10 cellular contexts compared by ENCODE assay signal in the genomic region with DNA sequence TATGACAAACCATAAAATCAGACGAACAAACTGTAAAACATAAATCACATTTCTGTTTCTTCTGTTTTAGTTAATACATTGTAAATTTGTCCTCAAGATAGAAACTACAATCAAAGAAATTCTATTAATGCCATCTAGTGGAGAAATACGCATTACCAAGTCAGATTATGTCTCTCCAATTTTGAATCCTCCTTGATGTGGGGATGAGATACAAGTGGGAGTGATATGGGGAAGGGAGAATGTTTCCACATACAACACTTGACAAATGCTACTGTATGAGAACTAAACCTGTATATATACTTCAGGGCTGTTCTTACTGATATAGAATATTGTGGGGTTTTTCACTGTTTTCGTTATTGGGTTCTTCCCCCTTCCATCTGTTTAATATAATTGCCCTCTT. TPM values are rescaled to one million over a fixed set of nuclear protein-coding genes. Genes with fewer than 3 reads are reported as not detected.
DNase-seq lines count a peak whose midpoint lies in the region; ATAC-seq, FAIRE-seq and TF ChIP-seq lines count a peak whose summit lies in the region.
"Had no signal": no experiment of that assay in that cellular context is flagged by ENCODE, and none has a peak within 500 bp of the region (broad histone marks: within the 10 kb centered on the region; RNA-seq: fewer than 3 reads in every experiment).

No MANE protein-coding gene starts in this region.

- no peaks in the 10 kb centered on the region for H3K36me3 ChIP-seq in bronchial epithelial cell (ENCODE audit: control insufficient read depth, insufficient read depth, low read length)
- no peaks in the 10 kb centered on the region for H3K36me3 ChIP-seq in osteoblast (ENCODE audit: insufficient read depth, low read length)
- H3K36me3 ChIP-seq: BLaER1 treated with 17β-estradiol and CSF1 and Interleukin-3, amounts not matched to agents 10 nM and 100 nM had no signal

- H3K79me2 ChIP-seq in osteoblast (ENCODE audit: insufficient read depth, low read length), result no peaks in the 10 kb centered on the region

- ATAC-seq in GM19324 (IDR thresholded peaks at IDR 0.05; ENCODE audit: low FRiP score, unreplicated experiment), result no peak

- no peaks in the 10 kb centered on the region for H4K20me1 ChIP-seq in osteoblast (ENCODE audit: insufficient read depth, low read length)
- H4K20me1 ChIP-seq: BLaER1 treated with 17β-estradiol and CSF1 and Interleukin-3, amounts not matched to agents 10 nM and 100 nM had no signal

- H3K4me2 ChIP-seq in osteoblast (ENCODE audit: insufficient read depth, low read length), result no peak overlapping the region

- DNase-seq in NCI-H1092 treated with DMSO at 0.1 percent for 48 hours (lab: John Stamatoyannopoulos, UW) (peak; percentile 41), NCI-H1092 (lab: John Stamatoyannopoulos, UW) (no peak), NCI-H1694 treated with DMSO at 0.1 percent for 48 hours (lab: John Stamatoyannopoulos, UW) (peak; percentile 72), bronchial epithelial cell (ENCODE audit: low read depth) (peak; percentile 46), osteoblast (ENCODE audit: insufficient read length, low spot score, missing footprints) (peak; percentile 68), NK-92 (lab: John Stamatoyannopoulos, UW; ENCODE audit: unreplicated experiment) (no peak)
- DNase-seq in stimulated activated CD8-positive, alpha-beta memory T cell treated with anti-CD3 and anti-CD28 coated beads, Interleukin-4, amount 100 ng/mL, for 48 hours, result no peak

- no peak for FAIRE-seq in bronchial epithelial cell (lab: Jason Lieb, UNC)

- H3K4me1 ChIP-seq in osteoblast (ENCODE audit: insufficient read depth, low read length), result peaks cover 4% of the 10 kb centered on the region

- no peak overlapping the region for H3K4me3 ChIP-seq in bronchial epithelial cell (ENCODE audit: low read depth, low read length)
- H3K4me3 ChIP-seq in osteoblast (ENCODE audit: insufficient read depth, low read length), result no peak overlapping the region
- H3K4me3 ChIP-seq: BLaER1 treated with 17β-estradiol and CSF1 and Interleukin-3, amounts not matched to agents 10 nM and 100 nM had no signal

- TF ChIP-seq CTCF in bronchial epithelial cell (IDR thresholded peaks at IDR 0.05; ENCODE audit: insufficient read depth, low read length, severe bottlenecking) (peak; percentile 21), osteoblast (IDR thresholded peaks at IDR 0.05; ENCODE audit: extremely low read depth, low read depth, low read length) (peak; percentile 49)

- no peak overlapping the region for H3K27ac ChIP-seq in osteoblast (ENCODE audit: low read depth, low read length)
- H3K27ac ChIP-seq: BLaER1 treated with 17β-estradiol and CSF1 and Interleukin-3, amounts not matched to agents 10 nM and 100 nM had no signal

- peaks cover 2% of the 10 kb centered on the region for H3K27me3 ChIP-seq in bronchial epithelial cell (ENCODE audit: control insufficient read depth, insufficient read depth, low read length)
- H3K27me3 ChIP-seq in osteoblast (ENCODE audit: insufficient read depth, low read length), result peaks cover 4% of the 10 kb centered on the region
- H3K27me3 ChIP-seq: BLaER1 treated with 17β-estradiol and CSF1 and Interleukin-3, amounts not matched to agents 10 nM and 100 nM had no signal

- H3K9me3 ChIP-seq in osteoblast (ENCODE audit: low read depth, low read length), result no peaks in the 10 kb centered on the region
- H3K9me3 ChIP-seq: BLaER1 treated with 17β-estradiol and CSF1 and Interleukin-3, amounts not matched to agents 10 nM and 100 nM had no signal

- H2AFZ ChIP-seq in osteoblast (ENCODE audit: low read length), result no peak overlapping the region

RNA-seq across cellular contexts. Expression of a gene that starts 2.6 kb away (rescaled TPM):
- total RNA-seq in bronchial epithelial cell, result not detected in 2 replicates
- 0.29 and 0.36 TPM in 2 replicates for total RNA-seq in osteoblast
- total RNA-seq: T-helper 2 cell treated with Interferon-gamma antibody and Interleukin-4, amounts not matched to agents 100 ng/mL and 5 ng/mL, for 36 hours had no signal

Comparison
In these comparisons a context has a peak if more than half of its experiments do, and no peak if none do; other contexts are left out.
1. DNase-seq: peak in NCI-H1092 treated with DMSO at 0.1 percent for 48 hours (single experiment), NCI-H1694 treated with DMSO at 0.1 percent for 48 hours (single experiment), bronchial epithelial cell (single experiment) and osteoblast (single experiment); none in NCI-H1092 (single experiment), NK-92 (single experiment) and stimulated activated CD8-positive, alpha-beta memory T cell treated with anti-CD3 and anti-CD28 coated beads, Interleukin-4, amount 100 ng/mL, for 48 hours (single experiment).